9 cellular contexts compared by ENCODE assay signal in genomic region chr20:409697-410559, GRCh38. TPM values are rescaled to one million over a fixed set of nuclear protein-coding genes. Genes with fewer than 3 reads are reported as not detected.
DNase-seq lines count a peak whose midpoint lies in the region; ATAC-seq and TF ChIP-seq lines count a peak whose summit lies in the region.
"Had no signal": no experiment of that assay in that cellular context is flagged by ENCODE, and none has a peak within 500 bp of the region (broad histone marks: within the 10 kb centered on the region; RNA-seq: fewer than 3 reads in every experiment).

No MANE protein-coding gene starts in this region.

- H3K4me2 ChIP-seq in IMR-90 (ENCODE audit: low read depth, low read length) = peak overlapping the region; percentile 95

- no peak overlapping the region for H3K18ac ChIP-seq in IMR-90 (ENCODE audit: low read depth, low read length)

- H3K4me3 ChIP-seq in A673 (ENCODE audit: low read depth, low read length, poor library complexity, severe bottlenecking) = peak overlapping the region; percentile 100
- H3K4me3 ChIP-seq in IMR-90 (ENCODE audit: insufficient read depth, low read depth, low read length) = no peak overlapping the region
- peak overlapping the region; percentile 97 for H3K4me3 ChIP-seq in astrocyte of the spinal cord (ENCODE audit: low read depth, low read length)
- H3K4me3 ChIP-seq in mucosa of descending colon = no peak overlapping the region

- intact Hi-C loops in A673 (cut with micrococcal nuclease; ENCODE audit: unreplicated experiment) (no loop called here), IMR-90 (cut with micrococcal nuclease) (loop anchor here (2.0 kb wide), 1 partner anchor 49 kb away; no protein-coding TSS in a partner anchor), mucosa of descending colon (cut with DNase I, micrococcal nuclease) (no loop called here)

- no peak overlapping the region for H4K5ac ChIP-seq in IMR-90 (ENCODE audit: low read depth, low read length)

- TF ChIP-seq POLR2A in IMR-90 (IDR thresholded peaks at IDR 0.05; ENCODE audit: low read depth, low read length) = no peak

- H2AK9ac ChIP-seq in IMR-90 (replicated peaks; ENCODE audit: low read depth, low read length, poor library complexity) = no peak overlapping the region

- peaks cover 20% of the 10 kb centered on the region; the same call in 1 of the 2 replicates for H4K20me1 ChIP-seq in IMR-90 (ENCODE audit: insufficient read depth, low read length)

- H3K9me3 ChIP-seq in A673 (ENCODE audit: low read depth, low read length, poor library complexity, severe bottlenecking) (peaks cover 6% of the 10 kb centered on the region), IMR-90 (ENCODE audit: control insufficient read depth, insufficient read depth, low read length) (no peaks in the 10 kb centered on the region), mucosa of descending colon (no peaks in the 10 kb centered on the region)
- H3K9me3 ChIP-seq: right atrium auricular region had no signal

- no peak overlapping the region for H2BK20ac ChIP-seq in IMR-90 (ENCODE audit: low read depth, low read length)

- H3K4ac ChIP-seq in IMR-90 (ENCODE audit: low read depth, low read length) = peak overlapping the region; percentile 7; the same call in 1 of the 2 replicates

- H3K27me3 ChIP-seq in A673 (replicated peaks; ENCODE audit: insufficient read depth, low read depth, low read length, poor library complexity) (no peaks in the 10 kb centered on the region), IMR-90 (ENCODE audit: control insufficient read depth, insufficient read depth, low read length) (no peaks in the 10 kb centered on the region)
- H3K27me3 ChIP-seq: right atrium auricular region had no signal

- CTCF ChIA-PET in A673 (lab: Charles Lee) (no interaction called here), IMR-90 (lab: Yijun Ruan, JAX) (no interaction called here)

- no peak overlapping the region for H2BK5ac ChIP-seq in IMR-90 (ENCODE audit: low read depth, low read length, poor library complexity, severe bottlenecking)

- no peak for TF ChIP-seq CTCF in A673 (conservative IDR thresholded peaks at IDR 0.05; ENCODE audit: low read depth, low read length)
- no peak for TF ChIP-seq CTCF in IMR-90 (conservative IDR thresholded peaks at IDR 0.05; ENCODE audit: low read depth, low read length)
- TF ChIP-seq CTCF in astrocyte of the spinal cord (IDR thresholded peaks at IDR 0.05; ENCODE audit: low read depth, low read length) = no peak
- no peak for TF ChIP-seq CTCF in mucosa of descending colon (IDR thresholded peaks at IDR 0.05)

- H3K14ac ChIP-seq in IMR-90 (replicated peaks; ENCODE audit: low read depth, low read length) = peak overlapping the region; percentile 91; the same call in 1 of the 2 replicates

- peak overlapping the region; percentile 97 for H3K23ac ChIP-seq in IMR-90 (ENCODE audit: low read depth, low read length)

- DNase-seq in A673 (ENCODE audit: low spot score) (no peak), IMR-90 (no peak), astrocyte of the spinal cord (ENCODE audit: low read depth, low spot score) (no peak), mucosa of descending colon (peak in 2 of 3 donors; percentile 54 to 69), SHP77 treated with DMSO at 0.1 percent for 48 hours (lab: John Stamatoyannopoulos, UW) (no peak), NCI-H2227 (lab: John Stamatoyannopoulos, UW; ENCODE audit: unreplicated experiment) (no peak), NCI-H187 (lab: John Stamatoyannopoulos, UW) (no peak)

- BruUV-seq in A673 (replicated peaks; lab: Mats Ljungman, UMichigan) (TSS peak; percentile 35), IMR-90 (replicated peaks; lab: Mats Ljungman, UMichigan) (no TSS peak)

- H3K4me1 ChIP-seq in A673 (ENCODE audit: insufficient read depth, low read length, poor library complexity, severe bottlenecking) (peaks cover 9% of the 10 kb centered on the region), IMR-90 (ENCODE audit: control insufficient read depth, insufficient read depth, low read length) (peaks cover 14% of the 10 kb centered on the region), mucosa of descending colon (ENCODE audit: low read depth) (peaks cover 10% of the 10 kb centered on the region)

- no peak for ATAC-seq in IMR-90 (ENCODE audit: low read depth)
- ATAC-seq in mucosa of descending colon = peak; percentile 26
- no peak for ATAC-seq in HG02642 (IDR thresholded peaks at IDR 0.05; ENCODE audit: poor library complexity, unreplicated experiment)

- peaks cover 26 to 54% of the 10 kb centered on the region in 2 experiments for H3K79me1 ChIP-seq in IMR-90 (ENCODE audit: low read depth in 1 of 2, low read length in 2 of 2)

- H2AFZ ChIP-seq in IMR-90 (replicated peaks; ENCODE audit: low read length, poor library complexity) = no peak overlapping the region

- H2BK15ac ChIP-seq in IMR-90 (ENCODE audit: low read depth, low read length) = no peak overlapping the region

- no peak overlapping the region for H2BK120ac ChIP-seq in IMR-90 (ENCODE audit: low read depth, low read length)

- no peak for TF ChIP-seq RAD21 in IMR-90 (IDR thresholded peaks at IDR 0.05; ENCODE audit: low read length)

- H3K9ac ChIP-seq in IMR-90 (ENCODE audit: low read depth, low read length) = no peak overlapping the region; the same call in 1 of the 2 replicates

- H3K56ac ChIP-seq in IMR-90 (ENCODE audit: extremely low read depth, insufficient read depth, low read length) = no peak overlapping the region

- dilution Hi-C loops in IMR-90 (cut with HindIII; ENCODE audit: low sequenced_read_pairs, unreplicated experiment) = no loop called here

- H3K9me1 ChIP-seq in IMR-90 (ENCODE audit: insufficient read depth, low read length) = peaks cover 11% of the 10 kb centered on the region; the same call in 1 of the 2 replicates

- H2AK5ac ChIP-seq in IMR-90 (ENCODE audit: low read depth, low read length) = no peak overlapping the region

- no peak overlapping the region for H4K91ac ChIP-seq in IMR-90 (ENCODE audit: insufficient read depth, low read depth, low read length)

- in situ Hi-C loops in IMR-90 (cut with MboI; ENCODE audit: low sequenced_read_pairs) = no loop called here
- in situ Hi-C loops in astrocyte of the spinal cord (cut with HindIII; ENCODE audit: low sequenced_read_pairs) = no loop called here

- POLR2A ChIA-PET in A673 (lab: Charles Lee; ENCODE audit: low non-redundant PET) = no interaction called here
- POLR2A ChIA-PET in IMR-90 (lab: Charles Lee; ENCODE audit: unreplicated experiment) = no interaction called here

- H4K8ac ChIP-seq in IMR-90 (ENCODE audit: low read depth in 2 of 2, low read length in 2 of 2) = no peak overlapping the region

- 66% methylated on average over 3 of the region's 14 CpGs; no CpG with 5 or more reads in 1 of the 2 experiments for WGBS in IMR-90 (ENCODE audit: extremely low coverage in 2 of 2, insufficient read length in 1 of 2), 2 experiments

- H3K27ac ChIP-seq in A673 (ENCODE audit: low read depth, low read length, poor library complexity, severe bottlenecking) (no peak overlapping the region), IMR-90 (ENCODE audit: insufficient read depth, low read length) (0 out of 2 replicates have a peak overlapping the region, but pooled peaks have one; percentile 6)

- H3K36me3 ChIP-seq in A673 (ENCODE audit: insufficient read depth, low read length, poor library complexity, severe bottlenecking) (peaks cover 20% of the 10 kb centered on the region), IMR-90 (ENCODE audit: control insufficient read depth, insufficient read depth, low read length) (peaks cover 13% of the 10 kb centered on the region), mucosa of descending colon (ENCODE audit: low read depth) (no peaks in the 10 kb centered on the region)

TF ChIP-seq in IMR-90, 13 proteins besides CTCF, POLR2A, EP300 and RAD21:
- no peak for TF ChIP-seq MAZ (IDR thresholded peaks at IDR 0.05; ENCODE audit: borderline replicate concordance, low read depth, low read length)

RNA-seq across cellular contexts. Expression of gene RBCK1, which starts 1.8 kb away (rescaled TPM):
- total RNA-seq in A673 (2021) = 71.9 and 72.0 TPM in 2 replicates
- total RNA-seq in IMR-90 (2012; rRNA removed) = 29.2 and 29.9 TPM in 2 replicates
- 84.2 and 89.4 TPM in 2 replicates for polyA plus RNA-seq in IMR-90 (2012; rRNA removed)
- 51.3 and 95.8 TPM in 2 replicates for polyA plus RNA-seq in IMR-90 (2012; cell fraction: cytosol; rRNA removed)
- 154 and 323 TPM in 2 replicates for polyA plus RNA-seq in IMR-90 (2012; cell fraction: nucleus; rRNA removed; ENCODE audit: low replicate concordance)
- total RNA-seq in mucosa of descending colon = 100 to 1,000 TPM in 2 of 3 donors, 10 to 100 TPM in 1; 97.5 to 124 (median 117) TPM

RNA-seq across cellular contexts. Expression of gene TRIB3, which starts 29.4 kb away (rescaled TPM):
- total RNA-seq in A673 (2021) (43.4 and 59.6 TPM in 2 replicates), IMR-90 (2012; rRNA removed) (15.0 and 18.5 TPM in 2 replicates), mucosa of descending colon (1 to 10 TPM; 1.4 to 7.4 (median 3.4) TPM)
- 23.2 and 23.4 TPM in 2 replicates for polyA plus RNA-seq in IMR-90 (2012; rRNA removed)
- 15.9 and 35.9 TPM in 2 replicates for polyA plus RNA-seq in IMR-90 (2012; cell fraction: cytosol; rRNA removed)
- polyA plus RNA-seq in IMR-90 (2012; cell fraction: nucleus; rRNA removed; ENCODE audit: low replicate concordance) = 13.3 and 22.2 TPM in 2 replicates

RNA-seq across cellular contexts. Expression of gene TBC1D20, which starts 52.4 kb away (rescaled TPM):
- total RNA-seq in A673 (2021) (31.8 and 34.3 TPM in 2 replicates), IMR-90 (2012; rRNA removed) (36.7 and 42.8 TPM in 2 replicates), mucosa of descending colon (10 to 100 TPM; 30.4 to 49.6 (median 36.0) TPM)
- 38.2 and 39.1 TPM in 2 replicates for polyA plus RNA-seq in IMR-90 (2012; rRNA removed)
- 30.1 and 37.7 TPM in 2 replicates for polyA plus RNA-seq in IMR-90 (2012; cell fraction: cytosol; rRNA removed)
- polyA plus RNA-seq in IMR-90 (2012; cell fraction: nucleus; rRNA removed; ENCODE audit: low replicate concordance) = 39.4 and 49.4 TPM in 2 replicates

Comparison
In these comparisons a context has a peak if more than half of its experiments do, and no peak if none do; other contexts are left out.
1. DNase-seq: peak in mucosa of descending colon (2 of 3); none in A673 (single experiment), IMR-90 (single experiment), astrocyte of the spinal cord (single experiment), SHP77 treated with DMSO at 0.1 percent for 48 hours (single experiment), NCI-H2227 (single experiment) and NCI-H187 (0 of 2).
2. H3K4me3 ChIP-seq: peak in A673 (single experiment) and astrocyte of the spinal cord (single experiment); none in IMR-90 (single experiment) and mucosa of descending colon (single experiment).